8 cellular contexts compared by ENCODE assay signal in genomic region chr17:18184143-18185007, GRCh38. TPM values are rescaled to one million over a fixed set of nuclear protein-coding genes. Genes with fewer than 3 reads are reported as not detected.
DNase-seq lines count a peak whose midpoint lies in the region; ATAC-seq and TF ChIP-seq lines count a peak whose summit lies in the region.

No MANE protein-coding gene starts in this region.

- no peaks in the 10 kb centered on the region for H3K27me3 ChIP-seq in adipocyte (replicated peaks; ENCODE audit: control insufficient read depth, insufficient read depth, low read length)
- no peaks in the 10 kb centered on the region for H3K27me3 ChIP-seq in vagina

- TF ChIP-seq POLR2A in vagina (IDR thresholded peaks at IDR 0.05) = no peak

- ATAC-seq in HG02798 (IDR thresholded peaks at IDR 0.05; ENCODE audit: poor library complexity, unreplicated experiment) (peak; percentile 6), left cardiac atrium (peak; percentile 4 to 6), HG03354 (IDR thresholded peaks at IDR 0.05; ENCODE audit: poor library complexity, severe bottlenecking, unreplicated experiment) (no peak)

- H3K4me3 ChIP-seq in SK-N-MC (peak overlapping the region; percentile 93), adipocyte (ENCODE audit: low read length) (peak overlapping the region; percentile 95), vagina (peak overlapping the region; percentile 92 to 98)

- DNase-seq in Daoy (ENCODE audit: low read depth) (peak; percentile 58), SK-N-MC (ENCODE audit: low read depth, low spot score) (no peak), adipocyte (ENCODE audit: low read depth) (peak; percentile 78), left cardiac atrium (peak; percentile 67), retina (peak; percentile 70), vagina (ENCODE audit: extremely low spot score in 2 of 2) (no peak)

- H3K9ac ChIP-seq in SK-N-MC (ENCODE audit: insufficient read length) (peak overlapping the region; percentile 73), adipocyte (ENCODE audit: low read length) (peak overlapping the region; percentile 95)

- H3K36me3 ChIP-seq in SK-N-MC (ENCODE audit: insufficient read depth, low read length) (peaks cover 21% of the 10 kb centered on the region), adipocyte (ENCODE audit: control insufficient read depth, insufficient read depth, low read length, severe bottlenecking) (no peaks in the 10 kb centered on the region), vagina (no peaks in the 10 kb centered on the region)

- H3K27ac ChIP-seq in SK-N-MC = peak overlapping the region; percentile 99; the same call in 1 of the 2 replicates
- peak overlapping the region; percentile 99 for H3K27ac ChIP-seq in vagina

- intact Hi-C loops in left cardiac atrium (cut with DNase I) = no loop called here
- intact Hi-C loops in vagina (cut with DNase I) = loop anchor here (5.0 kb wide), 1 partner anchor 38 kb away; no protein-coding TSS in a partner anchor

- H3K9me3 ChIP-seq in SK-N-MC (ENCODE audit: low read depth, low read length) (no peaks in the 10 kb centered on the region), adipocyte (ENCODE audit: control insufficient read depth, low read length) (no peaks in the 10 kb centered on the region), vagina (no peaks in the 10 kb centered on the region)

- no peak for TF ChIP-seq CTCF in vagina (IDR thresholded peaks at IDR 0.05)

- peaks cover 67% of the 10 kb centered on the region for H3K4me1 ChIP-seq in adipocyte (ENCODE audit: control insufficient read depth, insufficient read depth, low read length)
- peaks cover 66% of the 10 kb centered on the region for H3K4me1 ChIP-seq in vagina

RNA-seq across cellular contexts. Expression of gene ALKBH5, which starts 0.7 kb away (rescaled TPM):
- total RNA-seq in Daoy (2014; rRNA removed; shearing (Covaris generic)) = 88.0 and 94.3 TPM in 2 replicates
- 100 to 1,000 TPM; 137 to 169 TPM for total RNA-seq in left cardiac atrium
- total RNA-seq in vagina = 77.3 TPM

RNA-seq across cellular contexts. Expression of gene LLGL1, which starts 41.1 kb away (rescaled TPM):
- total RNA-seq in Daoy (2014; rRNA removed; shearing (Covaris generic)) = 22.6 and 24.3 TPM in 2 replicates
- 10 to 100 TPM; 10.9 to 11.0 TPM for total RNA-seq in left cardiac atrium
- total RNA-seq in vagina = 27.7 TPM

Comparison
In these comparisons a context has a peak if more than half of its experiments do, and no peak if none do; other contexts are left out.
1. DNase-seq: peak in Daoy (single experiment), adipocyte (single experiment), left cardiac atrium (single experiment) and retina (single experiment); none in SK-N-MC (single experiment) and vagina (0 of 2).
2. Peak in every context shown above with its lines, with median percentiles within 50 percentile points of each other: H3K4me3 ChIP-seq.